ENCODE assay signal across 8 cellular contexts in the genomic region with DNA sequence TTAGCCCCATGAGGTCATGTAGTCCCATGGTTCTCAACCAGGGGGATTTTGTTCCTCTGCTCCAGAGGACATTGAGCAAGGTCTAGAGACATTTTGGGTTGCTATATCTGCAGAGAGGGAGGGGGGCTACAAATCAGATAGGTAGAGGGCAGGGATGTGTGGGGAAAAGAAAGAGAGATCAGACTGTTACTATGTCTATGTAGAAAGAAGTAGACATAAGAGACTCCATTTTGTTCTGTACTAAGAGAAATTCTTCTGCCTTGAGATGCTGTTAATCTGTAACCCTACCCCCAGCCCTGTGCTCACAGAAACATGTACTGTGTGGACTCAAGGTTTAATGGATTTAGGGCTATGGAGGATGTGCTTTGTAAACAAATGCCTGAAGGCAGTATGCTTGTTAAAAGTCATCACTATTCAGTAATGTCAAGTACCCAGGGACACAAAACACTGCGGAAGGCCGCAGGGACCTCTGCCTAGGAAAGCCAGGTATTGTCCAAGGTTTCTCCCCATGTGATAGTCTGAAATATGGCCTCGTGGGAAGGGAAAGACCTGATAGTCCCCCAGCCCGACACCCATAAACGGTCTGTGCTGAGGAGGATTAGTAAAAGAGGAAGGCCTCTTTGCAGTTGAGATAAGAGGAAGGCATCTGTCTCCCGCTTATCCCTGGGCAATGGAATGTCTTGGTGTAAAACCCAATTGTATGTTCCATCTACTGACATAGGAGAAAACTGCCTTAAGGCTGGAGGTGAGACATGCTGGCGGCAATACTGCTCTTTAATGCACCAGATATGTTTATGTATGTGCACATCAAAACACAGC. TPM values are rescaled to one million over a fixed set of nuclear protein-coding genes. Genes with fewer than 3 reads are reported as not detected.
"Had no signal": no experiment of that assay in that cellular context is flagged by ENCODE, and none has a peak within 500 bp of the region (broad histone marks: within the 10 kb centered on the region; RNA-seq: fewer than 3 reads in every experiment).

No MANE protein-coding gene starts in this region.

RNA-seq across cellular contexts. Expression of gene GSTA2, which starts 1.4 kb away (rescaled TPM):
- total RNA-seq: activated B cell treated with CpG ODN at 0.5 μM for 24 hours; activated CD4-positive, alpha-beta T cell treated with anti-CD3 and anti-CD28 coated beads, Interleukin-2, amount 10 ng/mL, durations not matched to agents 24 days and 14 days; activated CD8-positive, alpha-beta memory T cell treated with anti-CD3 and anti-CD28 coated beads, Interleukin-2, amount 10 ng/mL, durations not matched to agents 7 days and 5 days; activated T-helper 1 cell treated with anti-CD3 and anti-CD28 coated beads, Interleukin-12 subunit alpha, Interleukin-12 subunit beta, Interleukin-2, Interleukin-4 antibody, amounts not matched to agents 30 ng/mL and 10 ng/mL and 1 ng/mL, durations not matched to agents 14 hours and 24 hours and 36 hours; aorta; bronchial epithelial cell; PC-9 had no signal

RNA-seq across cellular contexts. Expression of gene GSTA1, which starts 41.7 kb away (rescaled TPM):
- total RNA-seq: activated B cell treated with CpG ODN at 0.5 μM for 24 hours; activated CD4-positive, alpha-beta T cell treated with anti-CD3 and anti-CD28 coated beads, Interleukin-2, amount 10 ng/mL, durations not matched to agents 24 days and 14 days; activated CD8-positive, alpha-beta memory T cell treated with anti-CD3 and anti-CD28 coated beads, Interleukin-2, amount 10 ng/mL, durations not matched to agents 7 days and 5 days; activated T-helper 1 cell treated with anti-CD3 and anti-CD28 coated beads, Interleukin-12 subunit alpha, Interleukin-12 subunit beta, Interleukin-2, Interleukin-4 antibody, amounts not matched to agents 30 ng/mL and 10 ng/mL and 1 ng/mL, durations not matched to agents 14 hours and 24 hours and 36 hours; bronchial epithelial cell; PC-9; SK-MEL-5 had no signal
